ENCODE assay signal across 2 cellular contexts in the genomic region with DNA sequence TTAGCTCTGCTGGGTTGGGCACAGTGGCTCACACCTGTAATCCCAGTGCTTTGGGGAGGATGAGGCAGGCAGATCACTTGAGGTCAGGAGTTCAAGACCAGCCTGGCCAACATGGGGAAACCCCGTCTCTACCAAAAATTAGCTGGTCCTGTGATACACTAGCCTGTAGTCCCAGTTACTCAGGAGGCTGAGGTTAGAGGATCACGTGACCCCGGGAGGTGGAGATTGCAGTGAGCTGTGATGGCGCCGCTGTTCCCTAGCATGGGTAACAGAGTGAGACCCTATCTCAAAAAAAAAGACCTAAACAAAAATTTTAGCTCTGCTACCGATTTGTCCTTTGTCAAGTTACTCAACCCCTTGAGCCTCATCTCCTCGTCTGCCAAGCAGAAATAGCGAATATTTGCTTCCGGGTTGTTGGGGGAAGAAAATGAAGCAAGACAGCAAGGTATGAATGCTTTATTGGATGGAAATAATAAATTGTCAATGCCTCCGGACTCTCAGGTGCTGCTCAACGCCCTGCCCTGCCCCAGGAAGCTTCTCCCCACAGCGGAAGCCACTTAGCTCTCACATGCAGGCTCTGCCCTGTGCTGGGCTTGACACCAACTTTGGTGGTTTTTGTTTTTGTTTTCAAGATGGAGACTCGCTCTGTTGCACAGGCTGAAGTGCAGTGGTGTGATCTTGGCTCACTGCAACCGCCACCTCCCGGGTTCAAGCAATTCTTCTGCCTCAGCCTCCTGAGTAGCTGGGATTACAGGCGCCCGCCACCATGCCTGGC.
TF ChIP-seq lines count a peak whose summit lies in the region.

No MANE protein-coding gene starts in this region.

TF ChIP-seq in GM23338, 12 proteins besides CTCF, POLR2A, EP300 and RAD21:
- TF ChIP-seq, protein P1, sequence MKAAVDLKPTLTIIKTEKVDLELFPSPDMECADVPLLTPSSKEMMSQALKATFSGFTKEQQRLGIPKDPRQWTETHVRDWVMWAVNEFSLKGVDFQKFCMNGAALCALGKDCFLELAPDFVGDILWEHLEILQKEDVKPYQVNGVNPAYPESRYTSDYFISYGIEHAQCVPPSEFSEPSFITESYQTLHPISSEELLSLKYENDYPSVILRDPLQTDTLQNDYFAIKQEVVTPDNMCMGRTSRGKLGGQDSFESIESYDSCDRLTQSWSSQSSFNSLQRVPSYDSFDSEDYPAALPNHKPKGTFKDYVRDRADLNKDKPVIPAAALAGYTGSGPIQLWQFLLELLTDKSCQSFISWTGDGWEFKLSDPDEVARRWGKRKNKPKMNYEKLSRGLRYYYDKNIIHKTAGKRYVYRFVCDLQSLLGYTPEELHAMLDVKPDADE (IDR thresholded peaks at IDR 0.05): no peak
- no peak for TF ChIP-seq POLR2AphosphoS5 (IDR thresholded peaks at IDR 0.05; ENCODE audit: low read depth)
- no peak for TF ChIP-seq NANOG (IDR thresholded peaks at IDR 0.05; ENCODE audit: borderline replicate concordance)
- TF ChIP-seq STAT1 (IDR thresholded peaks at IDR 0.05; ENCODE audit: unreplicated experiment): no peak
- TF ChIP-seq, protein P2, sequence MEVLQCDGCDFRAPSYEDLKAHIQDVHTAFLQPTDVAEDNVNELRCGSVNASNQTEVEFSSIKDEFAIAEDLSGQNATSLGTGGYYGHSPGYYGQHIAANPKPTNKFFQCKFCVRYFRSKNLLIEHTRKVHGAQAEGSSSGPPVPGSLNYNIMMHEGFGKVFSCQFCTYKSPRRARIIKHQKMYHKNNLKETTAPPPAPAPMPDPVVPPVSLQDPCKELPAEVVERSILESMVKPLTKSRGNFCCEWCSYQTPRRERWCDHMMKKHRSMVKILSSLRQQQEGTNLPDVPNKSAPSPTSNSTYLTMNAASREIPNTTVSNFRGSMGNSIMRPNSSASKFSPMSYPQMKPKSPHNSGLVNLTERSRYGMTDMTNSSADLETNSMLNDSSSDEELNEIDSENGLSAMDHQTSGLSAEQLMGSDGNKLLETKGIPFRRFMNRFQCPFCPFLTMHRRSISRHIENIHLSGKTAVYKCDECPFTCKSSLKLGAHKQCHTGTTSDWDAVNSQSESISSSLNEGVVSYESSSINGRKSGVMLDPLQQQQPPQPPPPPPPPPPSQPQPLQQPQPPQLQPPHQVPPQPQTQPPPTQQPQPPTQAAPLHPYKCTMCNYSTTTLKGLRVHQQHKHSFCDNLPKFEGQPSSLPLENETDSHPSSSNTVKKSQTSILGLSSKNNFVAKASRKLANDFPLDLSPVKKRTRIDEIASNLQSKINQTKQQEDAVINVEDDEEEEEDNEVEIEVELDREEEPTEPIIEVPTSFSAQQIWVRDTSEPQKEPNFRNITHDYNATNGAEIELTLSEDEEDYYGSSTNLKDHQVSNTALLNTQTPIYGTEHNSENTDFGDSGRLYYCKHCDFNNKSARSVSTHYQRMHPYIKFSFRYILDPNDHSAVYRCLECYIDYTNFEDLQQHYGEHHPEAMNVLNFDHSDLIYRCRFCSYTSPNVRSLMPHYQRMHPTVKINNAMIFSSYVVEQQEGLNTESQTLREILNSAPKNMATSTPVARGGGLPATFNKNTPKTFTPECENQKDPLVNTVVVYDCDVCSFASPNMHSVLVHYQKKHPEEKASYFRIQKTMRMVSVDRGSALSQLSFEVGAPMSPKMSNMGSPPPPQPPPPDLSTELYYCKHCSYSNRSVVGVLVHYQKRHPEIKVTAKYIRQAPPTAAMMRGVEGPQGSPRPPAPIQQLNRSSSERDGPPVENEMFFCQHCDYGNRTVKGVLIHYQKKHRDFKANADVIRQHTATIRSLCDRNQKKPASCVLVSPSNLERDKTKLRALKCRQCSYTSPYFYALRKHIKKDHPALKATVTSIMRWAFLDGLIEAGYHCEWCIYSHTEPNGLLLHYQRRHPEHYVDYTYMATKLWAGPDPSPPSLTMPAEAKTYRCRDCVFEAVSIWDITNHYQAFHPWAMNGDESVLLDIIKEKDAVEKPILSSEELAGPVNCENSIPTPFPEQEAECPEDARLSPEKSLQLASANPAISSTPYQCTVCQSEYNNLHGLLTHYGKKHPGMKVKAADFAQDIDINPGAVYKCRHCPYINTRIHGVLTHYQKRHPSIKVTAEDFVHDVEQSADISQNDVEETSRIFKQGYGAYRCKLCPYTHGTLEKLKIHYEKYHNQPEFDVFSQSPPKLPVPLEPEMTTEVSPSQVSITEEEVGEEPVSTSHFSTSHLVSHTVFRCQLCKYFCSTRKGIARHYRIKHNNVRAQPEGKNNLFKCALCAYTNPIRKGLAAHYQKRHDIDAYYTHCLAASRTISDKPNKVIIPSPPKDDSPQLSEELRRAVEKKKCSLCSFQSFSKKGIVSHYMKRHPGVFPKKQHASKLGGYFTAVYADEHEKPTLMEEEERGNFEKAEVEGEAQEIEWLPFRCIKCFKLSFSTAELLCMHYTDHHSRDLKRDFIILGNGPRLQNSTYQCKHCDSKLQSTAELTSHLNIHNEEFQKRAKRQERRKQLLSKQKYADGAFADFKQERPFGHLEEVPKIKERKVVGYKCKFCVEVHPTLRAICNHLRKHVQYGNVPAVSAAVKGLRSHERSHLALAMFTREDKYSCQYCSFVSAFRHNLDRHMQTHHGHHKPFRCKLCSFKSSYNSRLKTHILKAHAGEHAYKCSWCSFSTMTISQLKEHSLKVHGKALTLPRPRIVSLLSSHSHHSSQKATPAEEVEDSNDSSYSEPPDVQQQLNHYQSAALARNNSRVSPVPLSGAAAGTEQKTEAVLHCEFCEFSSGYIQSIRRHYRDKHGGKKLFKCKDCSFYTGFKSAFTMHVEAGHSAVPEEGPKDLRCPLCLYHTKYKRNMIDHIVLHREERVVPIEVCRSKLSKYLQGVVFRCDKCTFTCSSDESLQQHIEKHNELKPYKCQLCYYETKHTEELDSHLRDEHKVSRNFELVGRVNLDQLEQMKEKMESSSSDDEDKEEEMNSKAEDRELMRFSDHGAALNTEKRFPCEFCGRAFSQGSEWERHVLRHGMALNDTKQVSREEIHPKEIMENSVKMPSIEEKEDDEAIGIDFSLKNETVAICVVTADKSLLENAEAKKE (CRISPR knock-in tag; IDR thresholded peaks at IDR 0.05): no peak
- no peak for TF ChIP-seq ZNF114 (CRISPR knock-in tag; IDR thresholded peaks at IDR 0.05)

TF ChIP-seq in SK-N-SH, 30 proteins besides CTCF, POLR2A, EP300 and RAD21:
- TF ChIP-seq, protein P3, sequence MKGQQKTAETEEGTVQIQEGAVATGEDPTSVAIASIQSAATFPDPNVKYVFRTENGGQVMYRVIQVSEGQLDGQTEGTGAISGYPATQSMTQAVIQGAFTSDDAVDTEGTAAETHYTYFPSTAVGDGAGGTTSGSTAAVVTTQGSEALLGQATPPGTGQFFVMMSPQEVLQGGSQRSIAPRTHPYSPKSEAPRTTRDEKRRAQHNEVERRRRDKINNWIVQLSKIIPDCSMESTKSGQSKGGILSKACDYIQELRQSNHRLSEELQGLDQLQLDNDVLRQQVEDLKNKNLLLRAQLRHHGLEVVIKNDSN (IDR thresholded peaks at IDR 0.05; ENCODE audit: borderline replicate concordance, low read depth): no peak
- TF ChIP-seq, protein P4, sequence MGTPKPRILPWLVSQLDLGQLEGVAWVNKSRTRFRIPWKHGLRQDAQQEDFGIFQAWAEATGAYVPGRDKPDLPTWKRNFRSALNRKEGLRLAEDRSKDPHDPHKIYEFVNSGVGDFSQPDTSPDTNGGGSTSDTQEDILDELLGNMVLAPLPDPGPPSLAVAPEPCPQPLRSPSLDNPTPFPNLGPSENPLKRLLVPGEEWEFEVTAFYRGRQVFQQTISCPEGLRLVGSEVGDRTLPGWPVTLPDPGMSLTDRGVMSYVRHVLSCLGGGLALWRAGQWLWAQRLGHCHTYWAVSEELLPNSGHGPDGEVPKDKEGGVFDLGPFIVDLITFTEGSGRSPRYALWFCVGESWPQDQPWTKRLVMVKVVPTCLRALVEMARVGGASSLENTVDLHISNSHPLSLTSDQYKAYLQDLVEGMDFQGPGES (IDR thresholded peaks at IDR 0.05; ENCODE audit: low read depth, low read length): no peak
- no peak for TF ChIP-seq CHD2 (IDR thresholded peaks at IDR 0.05; ENCODE audit: low read length, partially characterized antibody)
- TF ChIP-seq NRF1 (IDR thresholded peaks at IDR 0.05; ENCODE audit: low read depth, low read length): no peak
- TF ChIP-seq NFIC (IDR thresholded peaks at IDR 0.05; ENCODE audit: borderline replicate concordance): no peak
- no peak for TF ChIP-seq SMC3 (IDR thresholded peaks at IDR 0.05; ENCODE audit: low read depth, low read length)
